ENCODE assay signal across 12 cellular contexts in the genomic region with DNA sequence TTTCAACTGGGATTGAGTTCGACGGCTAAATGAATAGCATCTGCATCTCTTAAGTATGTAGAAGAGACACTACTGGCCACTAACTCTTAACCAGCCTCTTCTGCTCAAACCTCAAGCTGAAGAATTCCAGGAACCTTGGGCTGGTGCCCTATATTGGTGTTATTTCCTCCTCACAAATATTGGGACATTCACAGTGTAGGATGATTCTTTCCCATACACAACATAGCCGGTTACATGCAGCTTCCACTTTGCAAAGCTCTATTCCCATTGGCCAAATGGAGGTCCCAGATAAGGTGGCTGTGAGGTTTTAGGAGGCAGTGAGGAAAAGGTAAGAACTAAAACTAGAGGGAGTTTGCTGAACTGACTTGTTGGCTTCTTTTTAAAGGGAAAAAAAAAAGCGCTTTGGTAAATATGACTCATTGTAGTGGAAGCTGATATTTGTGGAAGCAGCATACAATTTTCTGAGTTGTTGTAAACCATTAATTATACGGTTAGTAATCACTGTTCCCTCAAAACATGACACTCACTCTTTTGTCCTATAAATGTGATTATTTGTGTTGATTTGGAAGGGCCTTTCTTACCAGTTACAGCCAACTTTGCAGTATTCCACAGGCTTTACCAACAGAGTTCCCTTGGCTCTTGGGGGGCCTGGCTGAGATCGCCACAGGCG. TPM values are rescaled to one million over a fixed set of nuclear protein-coding genes. Genes with fewer than 3 reads are reported as not detected.
DNase-seq lines count a peak whose midpoint lies in the region; ATAC-seq, FAIRE-seq and TF ChIP-seq lines count a peak whose summit lies in the region.
"Had no signal": no experiment of that assay in that cellular context is flagged by ENCODE, and none has a peak within 500 bp of the region (broad histone marks: within the 10 kb centered on the region; RNA-seq: fewer than 3 reads in every experiment).

No MANE protein-coding gene starts in this region.

- no peaks in the 10 kb centered on the region for H3K9me3 ChIP-seq in astrocyte (ENCODE audit: insufficient read depth, low read depth, low read length)
- H3K9me3 ChIP-seq: HAP-1, thyroid gland had no signal

- TF ChIP-seq CTCF in astrocyte (IDR thresholded peaks at IDR 0.05; ENCODE audit: insufficient read depth, low read depth, low read length) = no peak
- no peak for TF ChIP-seq CTCF in foreskin keratinocyte (conservative IDR thresholded peaks at IDR 0.05)
- TF ChIP-seq CTCF in endothelial cell (IDR thresholded peaks at IDR 0.05; ENCODE audit: unreplicated experiment) = no peak

- ATAC-seq in foreskin keratinocyte (peak; percentile 32), GM19463 (IDR thresholded peaks at IDR 0.05; ENCODE audit: unreplicated experiment) (no peak)

- DNase-seq in GM04504 (ENCODE audit: low read depth) (peak; percentile 32), astrocyte (ENCODE audit: low read depth) (peak; percentile 78), foreskin keratinocyte (peak in 1 of 2 donors; percentile 60), iPS-NIHi11 (ENCODE audit: low spot score) (no peak), GF-D8 (lab: John Stamatoyannopoulos, UW) (no peak), endothelial cell (ENCODE audit: low spot score) (no peak)
- DNase-seq: NCI-H1417 treated with DMSO at 0.1 percent for 48 hours, thyroid gland had no signal

- H3K79me2 ChIP-seq in astrocyte (ENCODE audit: insufficient read depth, low read length) = no peaks in the 10 kb centered on the region

- peak overlapping the region; percentile 74 for H3K4me2 ChIP-seq in astrocyte (ENCODE audit: low read length)

- H3K9me3 Mint-ChIP-seq in astrocyte (ENCODE audit: unreplicated experiment) (no peaks in the 10 kb centered on the region), endothelial cell (ENCODE audit: unreplicated experiment) (no peaks in the 10 kb centered on the region)

- H3K27ac Mint-ChIP-seq in astrocyte (ENCODE audit: unreplicated experiment) = peak overlapping the region; percentile 85
- H3K27ac Mint-ChIP-seq in endothelial cell (ENCODE audit: unreplicated experiment) = no peak overlapping the region
- H3K27ac Mint-ChIP-seq: activated naive CD8-positive, alpha-beta T cell had no signal

- H3K4me3 Mint-ChIP-seq in astrocyte (ENCODE audit: unreplicated experiment) (peak overlapping the region; percentile 24), endothelial cell (ENCODE audit: unreplicated experiment) (no peak overlapping the region)
- H3K4me3 Mint-ChIP-seq: activated naive CD8-positive, alpha-beta T cell had no signal

- H3K27me3 Mint-ChIP-seq in astrocyte (ENCODE audit: low read depth, unreplicated experiment) = no peaks in the 10 kb centered on the region
- H3K27me3 Mint-ChIP-seq in endothelial cell (ENCODE audit: unreplicated experiment) = peaks cover 4% of the 10 kb centered on the region

- H3K4me1 Mint-ChIP-seq in astrocyte (ENCODE audit: low read depth, unreplicated experiment) = peaks cover 28% of the 10 kb centered on the region
- H3K4me1 Mint-ChIP-seq in endothelial cell (ENCODE audit: unreplicated experiment) = peaks cover 11% of the 10 kb centered on the region

- no peak for FAIRE-seq in astrocyte (lab: Jason Lieb, UNC)

- peak overlapping the region; percentile 43 for H3K4me3 ChIP-seq in astrocyte (ENCODE audit: insufficient read depth, low read depth, low read length)
- H3K4me3 ChIP-seq in skin epidermis = no peak overlapping the region
- H3K4me3 ChIP-seq: HAP-1, thyroid gland had no signal

- no peaks in the 10 kb centered on the region for H4K20me1 ChIP-seq in astrocyte (ENCODE audit: insufficient read depth, low read length)

- H2AFZ ChIP-seq in astrocyte (ENCODE audit: low read depth, low read length) = peak overlapping the region; percentile 4

- H3K4me1 ChIP-seq in astrocyte (ENCODE audit: insufficient read depth, low read length) (peaks cover 38% of the 10 kb centered on the region), foreskin keratinocyte (peaks cover 12% of the 10 kb centered on the region)

- H3K27ac ChIP-seq in astrocyte (ENCODE audit: low read depth, low read length) = peak overlapping the region; percentile 91
- H3K27ac ChIP-seq in foreskin keratinocyte = peak overlapping the region; percentile 81
- H3K27ac ChIP-seq in skin epidermis = peak overlapping the region in 20 of 21 experiments; percentile 18 to 85 (median 63)

- H3K9ac ChIP-seq in astrocyte (ENCODE audit: low read length) = peak overlapping the region; percentile 64

- H3K36me3 Mint-ChIP-seq in astrocyte (ENCODE audit: low read depth, unreplicated experiment) = peaks cover 7% of the 10 kb centered on the region
- H3K36me3 Mint-ChIP-seq in endothelial cell (ENCODE audit: low read depth, unreplicated experiment) = no peaks in the 10 kb centered on the region

- H3K27me3 ChIP-seq in astrocyte (ENCODE audit: insufficient read depth, low read length) (no peaks in the 10 kb centered on the region), foreskin keratinocyte (no peaks in the 10 kb centered on the region)
- H3K27me3 ChIP-seq: thyroid gland had no signal

- H3K36me3 ChIP-seq in astrocyte (ENCODE audit: insufficient read depth, low read length) = no peaks in the 10 kb centered on the region

RNA-seq across cellular contexts. Expression of gene C22orf31, which starts 17.6 kb away (rescaled TPM):
- total RNA-seq in astrocyte (not detected in 2 replicates), foreskin keratinocyte (not detected in 2 replicates), endothelial cell (ENCODE audit: unreplicated experiment) (not detected)
- not detected in 2 replicates for polyA plus RNA-seq in foreskin keratinocyte
- total RNA-seq: thyroid gland had no signal

RNA-seq across cellular contexts. Expression of gene KREMEN1, which starts 28.8 kb away (rescaled TPM):
- total RNA-seq in astrocyte (3.3 and 5.9 TPM in 2 replicates), foreskin keratinocyte (19.3 and 24.0 TPM in 2 replicates), endothelial cell (ENCODE audit: unreplicated experiment) (3.1 TPM)
- 8.1 and 10.6 TPM in 2 replicates for polyA plus RNA-seq in foreskin keratinocyte

Comparison
In these comparisons a context has a peak if more than half of its experiments do, and no peak if none do; other contexts are left out.
1. DNase-seq: peak in GM04504 (single experiment) and astrocyte (single experiment); none in iPS-NIHi11 (single experiment), GF-D8 (single experiment) and endothelial cell (single experiment).
2. Peak in every context shown above with its lines, with median percentiles within 50 percentile points of each other: H3K27ac ChIP-seq.